In genomic region chr4:179663641-179664431, GRCh38 we compare ENCODE assay signal across 21 cellular contexts.
"Had no signal": no experiment of that assay in that cellular context is flagged by ENCODE, and none has a peak within 500 bp of the region (broad histone marks: within the 10 kb centered on the region; RNA-seq: fewer than 3 reads in every experiment).

No MANE protein-coding gene starts in this region.

- ATAC-seq: heart left ventricle, psoas muscle, sciatic nerve had no signal

- H3K9me3 ChIP-seq: psoas muscle, testis, uterus had no signal

- H3K9me3 Mint-ChIP-seq: nephron had no signal

- H3K36me3 ChIP-seq: heart left ventricle, spleen, tibial nerve, uterus had no signal

- H3K4me3 Mint-ChIP-seq: mesothelial cell of epicardium; nephron; stimulated activated naive B cell treated with anti-CD40 and anti-IgM and Interleukin-4, amounts not matched to agents 10 μg/mL and 1 μg/mL and 100 μg/mL, for 72 hours; stimulated activated naive CD8-positive, alpha-beta T cell treated with anti-CD3 and anti-CD28 coated beads, Interleukin-15, amount 100 ng/mL, for 72 hours had no signal

- H3K9ac ChIP-seq: parathyroid adenoma had no signal

- H3K27me3 Mint-ChIP-seq: stimulated activated naive B cell treated with anti-CD40 and anti-IgM and Interleukin-4, amounts not matched to agents 10 μg/mL and 1 μg/mL and 100 μg/mL, for 72 hours; stimulated activated naive CD8-positive, alpha-beta T cell treated with anti-CD3 and anti-CD28 coated beads, Interleukin-15, amount 100 ng/mL, for 72 hours had no signal

- H3K4me3 ChIP-seq: dorsolateral prefrontal cortex, heart left ventricle, psoas muscle, spleen, testis, tibial nerve, uterus had no signal

- H3K79me2 ChIP-seq: parathyroid adenoma had no signal

- H3K27me3 ChIP-seq: heart left ventricle, spleen, testis, tibial nerve, uterus had no signal

- H3K4me1 ChIP-seq: heart left ventricle, parathyroid adenoma, psoas muscle, spleen, testis, tibial nerve, uterus had no signal

- H3K4me1 Mint-ChIP-seq: nephron; stimulated activated naive B cell treated with anti-CD40 and anti-IgM and Interleukin-4, amounts not matched to agents 10 μg/mL and 1 μg/mL and 100 μg/mL, for 72 hours; stimulated activated naive CD8-positive, alpha-beta T cell treated with anti-CD3 and anti-CD28 coated beads, Interleukin-15, amount 100 ng/mL, for 72 hours had no signal

- H3K27ac Mint-ChIP-seq: mesothelial cell of epicardium; nephron; stimulated activated naive B cell treated with anti-CD40 and anti-IgM and Interleukin-4, amounts not matched to agents 10 μg/mL and 1 μg/mL and 100 μg/mL, for 72 hours; stimulated activated naive CD8-positive, alpha-beta T cell treated with anti-CD3 and anti-CD28 coated beads, Interleukin-15, amount 100 ng/mL, for 72 hours had no signal

- H3K27ac ChIP-seq: dorsolateral prefrontal cortex, heart left ventricle, parathyroid adenoma, psoas muscle, spleen, testis, tibial nerve, uterus had no signal

- H2AFZ ChIP-seq: parathyroid adenoma had no signal

- H3K36me3 Mint-ChIP-seq: mesothelial cell of epicardium; stimulated activated naive B cell treated with anti-CD40 and anti-IgM and Interleukin-4, amounts not matched to agents 10 μg/mL and 1 μg/mL and 100 μg/mL, for 72 hours had no signal

- DNase-seq: cortex of kidney; dorsolateral prefrontal cortex; effector CD8-positive, alpha-beta T cell; foreskin melanocyte; hippocampal formation; psoas muscle; retina; spleen; stimulated activated CD4-positive, alpha-beta T cell treated with anti-CD3 and anti-CD28 coated beads, Interleukin-15, amount 100 ng/mL, for 24 hours; stimulated activated CD4-positive, alpha-beta T cell treated with anti-CD3 and anti-CD28 coated beads, Interleukin-1b, Interleukin-23, amount 100 ng/mL, for 48 hours; stimulated activated CD4-positive, alpha-beta T cell treated with anti-CD3 and anti-CD28 coated beads, Interleukin-4, amount 100 ng/mL, for 24 hours; stimulated activated naive CD8-positive, alpha-beta T cell treated with anti-CD3 and anti-CD28 coated beads, Interleukin-15, amount 100 ng/mL, for 72 hours; testis; uterus had no signal
